In the genomic region with DNA sequence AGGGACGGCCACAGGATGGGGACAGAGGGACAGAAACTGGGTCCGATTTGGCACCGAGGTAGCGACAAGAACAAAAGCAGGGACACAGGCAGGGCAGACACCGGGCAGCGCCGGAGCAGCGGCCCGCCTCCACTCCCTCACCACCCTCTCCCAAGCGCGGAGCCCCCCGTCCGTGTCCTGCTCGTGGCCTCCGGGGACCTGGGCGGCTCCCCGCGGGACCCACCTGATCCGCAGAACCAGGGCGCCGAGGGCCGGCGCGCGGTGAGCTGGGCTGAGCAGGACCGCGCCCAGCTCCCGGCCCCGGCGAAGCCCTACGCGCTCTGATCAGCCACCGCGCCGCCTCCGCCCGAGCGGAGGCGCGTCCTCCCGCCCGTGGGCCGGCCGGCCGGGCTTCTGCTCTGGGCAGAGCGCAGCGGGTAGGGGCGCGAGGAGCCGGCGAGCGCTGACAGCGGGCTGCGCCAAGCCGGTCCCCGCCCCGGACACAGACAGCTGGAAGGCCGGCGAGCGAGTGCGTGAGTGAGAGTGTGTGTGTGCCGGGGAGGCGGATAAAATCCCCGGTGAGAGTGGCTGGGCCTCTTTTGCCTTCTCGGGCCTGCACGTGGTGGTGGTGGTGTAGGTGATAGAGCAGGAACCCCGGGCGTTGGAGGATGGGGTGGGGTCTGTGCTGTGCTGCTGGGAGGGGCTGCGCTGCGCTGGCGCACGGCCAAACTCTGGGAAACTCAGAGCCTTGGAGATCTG, we compare ENCODE assay signal across 9 cellular contexts. TPM values are rescaled to one million over a fixed set of nuclear protein-coding genes. Genes with fewer than 3 reads are reported as not detected.
A peak's percentile ranks its signal among the peaks of the same experiment; 100 is the strongest.
DNase-seq lines count a peak whose midpoint lies in the region; ATAC-seq, FAIRE-seq and TF ChIP-seq lines count a peak whose summit lies in the region.
"Had no signal": no experiment of that assay in that cellular context is flagged by ENCODE, and none has a peak within 500 bp of the region (broad histone marks: within the 10 kb centered on the region; RNA-seq: fewer than 3 reads in every experiment).

TSS of gene GGTA1 (minus strand) at position 418 of the 738 bp plus-strand sequence. CDS start 31,922 bp downstream, outside the sequence.

- FAIRE-seq in frontal cortex (lab: Jason Lieb, UNC), result no peak
- FAIRE-seq: A204.1 had no signal

- peaks cover 4% of the 10 kb centered on the region for H3K36me3 Mint-ChIP-seq in nephron (ENCODE audit: low read depth)

- peaks cover 30% of the 10 kb centered on the region for H3K4me1 Mint-ChIP-seq in nephron

- peaks cover 3% of the 10 kb centered on the region for H3K9me3 Mint-ChIP-seq in nephron

- H3K27me3 Mint-ChIP-seq in nephron (ENCODE audit: low read depth), result peaks cover 66% of the 10 kb centered on the region

- H3K27ac Mint-ChIP-seq in nephron, result peak within 1 kb of the TSS in 2 of 3 experiments; percentile 57 to 58

- no peak for TF ChIP-seq CTCF in nephron (IDR thresholded peaks at IDR 0.05; ENCODE audit: unreplicated experiment in 3 of 3)

- no peak for ATAC-seq in HG03442 (IDR thresholded peaks at IDR 0.05; ENCODE audit: unreplicated experiment)

- DNase-seq in DMS79 treated with DMSO at 0.1 percent for 48 hours (lab: John Stamatoyannopoulos, UW), result peak; percentile 29
- DNase-seq in DMS79 (lab: John Stamatoyannopoulos, UW), result no peak
- peak; percentile 40 for DNase-seq in LoVo (ENCODE audit: low spot score)
- peak; percentile 18 to 35 for DNase-seq in activated T-cell treated with anti-CD3 and anti-CD28 coated beads, Interleukin-2, amount 50 U/mL, for 48 hours
- DNase-seq in frontal cortex (ENCODE audit: low spot score in 2 of 2), result peak; percentile 48 to 71
- DNase-seq in activated CD4-positive, CD25-positive, alpha-beta regulatory T cell (lab: John Stamatoyannopoulos, UW), result no peak

- peak within 1 kb of the TSS; percentile 86 to 93 (median 87) for H3K4me3 Mint-ChIP-seq in nephron

RNA-seq across cellular contexts. Expression of gene GGTA1, which starts in this region (rescaled TPM):
- total RNA-seq in frontal cortex, result 2.4 TPM

Comparison
In these comparisons a context has a peak if more than half of its experiments do, and no peak if none do; other contexts are left out.
1. DNase-seq: peak in DMS79 treated with DMSO at 0.1 percent for 48 hours (single experiment), LoVo (single experiment), activated T-cell treated with anti-CD3 and anti-CD28 coated beads, Interleukin-2, amount 50 U/mL, for 48 hours (2 of 2) and frontal cortex (2 of 2); none in DMS79 (single experiment) and activated CD4-positive, CD25-positive, alpha-beta regulatory T cell (0 of 4).